Comparison of ENCODE assay signal across 6 cellular contexts in the genomic region with DNA sequence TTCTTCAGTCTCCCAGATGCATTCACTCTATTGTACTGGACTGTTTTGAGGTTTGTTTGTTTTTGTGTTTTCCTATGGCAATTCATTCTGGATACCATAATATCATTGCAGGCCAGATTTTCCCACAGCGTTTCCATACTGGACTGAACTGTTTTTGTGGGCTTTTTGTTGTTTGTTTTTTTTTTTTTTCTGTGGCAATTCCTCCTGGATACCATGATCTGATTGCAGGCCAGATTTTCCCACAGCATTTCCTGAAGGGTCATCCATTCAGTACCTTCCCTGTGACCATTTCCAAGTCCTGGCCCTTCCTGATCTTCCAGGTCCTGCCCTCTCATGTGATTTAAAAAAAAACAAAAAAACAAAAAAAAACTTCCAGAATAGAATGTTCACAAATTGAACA.
"Had no signal": no experiment of that assay in that cellular context is flagged by ENCODE, and none has a peak within 500 bp of the region (broad histone marks: within the 10 kb centered on the region; RNA-seq: fewer than 3 reads in every experiment).

No MANE protein-coding gene starts in this region.

- H3K4me3 Mint-ChIP-seq: GM23338, H9, IgD-negative memory B cell had no signal

- H3K27me3 Mint-ChIP-seq: IgD-negative memory B cell had no signal

- H3K4me1 Mint-ChIP-seq: GM23338, H9 had no signal

- H3K36me3 Mint-ChIP-seq: IgD-negative memory B cell had no signal

- DNase-seq: H9, HCEC 1CT, KBM-7 had no signal

- H3K4me3 ChIP-seq: GM23338 had no signal

- H3K9me3 Mint-ChIP-seq: GM23338, H9, IgD-negative memory B cell had no signal

- H3K27ac ChIP-seq: HL-60 had no signal

- H3K27ac Mint-ChIP-seq: GM23338, IgD-negative memory B cell had no signal

- H3K4me2 ChIP-seq: GM23338 had no signal
